Comparison of ENCODE assay signal across 1 cellular context in the genomic region with DNA sequence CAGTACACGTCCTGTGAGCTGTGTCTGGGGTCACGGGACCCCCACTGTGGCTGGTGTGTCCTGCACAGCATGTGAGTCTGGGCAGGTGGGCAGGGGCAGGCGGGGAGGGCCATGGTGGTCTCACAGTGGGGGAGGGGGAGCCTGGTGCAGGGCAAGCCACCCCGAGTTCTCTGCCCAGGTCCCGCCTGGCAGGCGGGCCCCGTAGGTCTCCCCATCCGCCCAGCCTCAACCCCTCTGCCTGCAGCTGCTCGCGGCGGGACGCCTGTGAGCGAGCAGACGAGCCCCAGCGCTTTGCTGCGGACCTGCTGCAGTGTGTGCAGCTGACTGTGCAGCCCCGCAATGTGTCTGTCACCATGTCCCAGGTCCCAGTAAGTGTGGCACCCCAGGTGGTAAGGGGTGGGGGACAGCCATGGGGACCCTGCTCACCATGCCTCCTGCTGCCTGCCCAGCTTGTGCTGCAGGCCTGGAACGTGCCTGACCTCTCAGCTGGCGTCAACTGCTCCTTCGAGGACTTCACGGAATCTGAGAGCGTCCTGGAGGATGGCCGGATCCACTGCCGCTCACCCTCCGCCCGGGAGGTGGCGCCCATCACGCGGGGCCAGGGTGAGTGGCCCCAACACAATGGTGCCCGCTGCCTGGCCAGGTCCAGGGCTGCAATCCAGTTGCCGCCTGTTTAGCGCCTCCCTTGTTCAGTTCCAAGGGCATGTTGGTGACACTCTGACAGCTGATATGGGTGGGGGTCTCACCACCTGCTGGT.
TF ChIP-seq lines count a peak whose summit lies in the region.

No MANE protein-coding gene starts in this region.

TF ChIP-seq in H1, 55 proteins besides CTCF, POLR2A, EP300 and RAD21:
- no peak for TF ChIP-seq JUND (IDR thresholded peaks at IDR 0.05; ENCODE audit: low read length)
- no peak for TF ChIP-seq CHD1 (IDR thresholded peaks at IDR 0.05; ENCODE audit: low read depth, low read length)
- no peak for TF ChIP-seq ASH2L (IDR thresholded peaks at IDR 0.05; ENCODE audit: low read length)
- TF ChIP-seq USF2 (IDR thresholded peaks at IDR 0.05; ENCODE audit: low read length), result no peak
- TF ChIP-seq NRF1 (IDR thresholded peaks at IDR 0.05; ENCODE audit: low read depth, low read length), result no peak
- TF ChIP-seq GTF2F1 (IDR thresholded peaks at IDR 0.05; ENCODE audit: borderline replicate concordance, low read depth, low read length), result no peak
- TF ChIP-seq CHD7 (IDR thresholded peaks at IDR 0.05; ENCODE audit: insufficient replicate concordance, low read length), result no peak
- TF ChIP-seq EZH2 (IDR thresholded peaks at IDR 0.05; ENCODE audit: low read depth, low read length, severe bottlenecking), result no peak
- TF ChIP-seq RFX5 (IDR thresholded peaks at IDR 0.05; ENCODE audit: borderline replicate concordance, low read depth, low read length), result no peak
- TF ChIP-seq POLR2AphosphoS5 (IDR thresholded peaks at IDR 0.05; ENCODE audit: low read depth, low read length), result no peak
- no peak for TF ChIP-seq CTBP2 (IDR thresholded peaks at IDR 0.05; ENCODE audit: borderline replicate concordance, insufficient read depth, insufficient read length, low read length)
- no peak for TF ChIP-seq JUN (IDR thresholded peaks at IDR 0.05; ENCODE audit: low read depth, low read length)
